Comparison of ENCODE assay signal across 1 cellular context in the genomic region with DNA sequence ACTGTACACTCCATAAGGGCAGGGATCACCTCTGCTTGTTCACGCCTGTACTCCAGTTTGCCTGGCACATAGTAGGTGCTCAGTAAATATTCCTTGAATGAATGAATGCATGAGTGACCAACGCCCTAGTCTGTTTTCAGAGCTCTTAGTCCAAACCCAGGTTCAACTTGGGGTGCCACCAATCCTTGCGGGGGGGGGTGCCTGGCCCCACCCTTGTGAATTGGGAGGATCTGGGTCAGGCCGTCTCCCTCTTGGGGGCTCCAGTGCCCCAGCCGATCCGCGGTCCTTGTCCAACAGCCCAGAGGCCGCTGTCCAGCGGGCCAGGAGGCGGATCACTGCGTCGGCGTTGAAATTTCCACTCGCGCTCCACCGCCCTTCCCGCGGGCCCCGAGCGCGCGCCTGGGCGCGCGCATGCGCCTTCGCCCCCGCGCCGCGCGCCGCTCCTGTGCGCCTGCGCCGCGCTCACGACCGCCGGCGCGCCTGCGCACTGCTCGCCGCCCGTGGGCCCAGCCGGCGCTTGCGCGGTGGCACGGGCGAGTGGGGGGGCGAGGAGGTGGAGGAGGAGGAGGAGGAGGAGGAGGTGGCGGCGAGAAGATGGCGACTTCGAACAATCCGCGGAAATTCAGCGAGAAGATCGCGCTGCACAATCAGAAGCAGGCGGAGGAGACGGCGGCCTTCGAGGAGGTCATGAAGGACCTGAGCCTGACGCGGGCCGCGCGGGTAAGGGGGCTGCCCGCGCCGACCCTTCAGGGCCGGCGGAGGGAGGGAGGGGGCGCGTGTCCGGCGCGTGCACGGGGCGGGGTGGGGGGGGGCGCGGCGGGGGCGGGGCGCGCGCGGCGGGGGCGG.
TF ChIP-seq lines count a peak whose summit lies in the region.

A gene with protein sequence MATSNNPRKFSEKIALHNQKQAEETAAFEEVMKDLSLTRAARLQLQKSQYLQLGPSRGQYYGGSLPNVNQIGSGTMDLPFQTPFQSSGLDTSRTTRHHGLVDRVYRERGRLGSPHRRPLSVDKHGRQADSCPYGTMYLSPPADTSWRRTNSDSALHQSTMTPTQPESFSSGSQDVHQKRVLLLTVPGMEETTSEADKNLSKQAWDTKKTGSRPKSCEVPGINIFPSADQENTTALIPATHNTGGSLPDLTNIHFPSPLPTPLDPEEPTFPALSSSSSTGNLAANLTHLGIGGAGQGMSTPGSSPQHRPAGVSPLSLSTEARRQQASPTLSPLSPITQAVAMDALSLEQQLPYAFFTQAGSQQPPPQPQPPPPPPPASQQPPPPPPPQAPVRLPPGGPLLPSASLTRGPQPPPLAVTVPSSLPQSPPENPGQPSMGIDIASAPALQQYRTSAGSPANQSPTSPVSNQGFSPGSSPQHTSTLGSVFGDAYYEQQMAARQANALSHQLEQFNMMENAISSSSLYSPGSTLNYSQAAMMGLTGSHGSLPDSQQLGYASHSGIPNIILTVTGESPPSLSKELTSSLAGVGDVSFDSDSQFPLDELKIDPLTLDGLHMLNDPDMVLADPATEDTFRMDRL (plus strand): TSS at position 572 of the 846 bp plus-strand sequence. CDS start 23 bp downstream, at position 595.

TF ChIP-seq in K562, 482 proteins besides CTCF, POLR2A, EP300 and RAD21 (continued from another document):
- TF ChIP-seq, protein P1, sequence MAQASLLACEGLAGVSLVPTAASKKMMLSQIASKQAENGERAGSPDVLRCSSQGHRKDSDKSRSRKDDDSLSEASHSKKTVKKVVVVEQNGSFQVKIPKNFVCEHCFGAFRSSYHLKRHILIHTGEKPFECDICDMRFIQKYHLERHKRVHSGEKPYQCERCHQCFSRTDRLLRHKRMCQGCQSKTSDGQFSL (CRISPR knock-in tag; IDR thresholded peaks at IDR 0.05) = peak; percentile 99
- TF ChIP-seq, protein P1 (tag; IDR thresholded peaks at IDR 0.05) = peak in 1 of 2 experiments; percentile 95; a peak in 2 of 4 replicates
- 0 out of 2 replicates have a peak, but pooled peaks have one; percentile 10 for TF ChIP-seq PHF21A (IDR thresholded peaks at IDR 0.05; ENCODE audit: borderline replicate concordance, low read depth)
- no peak for TF ChIP-seq BRD9 (IDR thresholded peaks at IDR 0.05; ENCODE audit: low read depth, partially characterized antibody)
- TF ChIP-seq PTTG1 (tag; IDR thresholded peaks at IDR 0.05; ENCODE audit: low read depth) = no peak
- TF ChIP-seq CHD4 (IDR thresholded peaks at IDR 0.05; ENCODE audit: insufficient read depth, insufficient replicate concordance, low read depth, low read length, poor library complexity, severe bottlenecking) = peak; percentile 71
- TF ChIP-seq, protein P2, sequence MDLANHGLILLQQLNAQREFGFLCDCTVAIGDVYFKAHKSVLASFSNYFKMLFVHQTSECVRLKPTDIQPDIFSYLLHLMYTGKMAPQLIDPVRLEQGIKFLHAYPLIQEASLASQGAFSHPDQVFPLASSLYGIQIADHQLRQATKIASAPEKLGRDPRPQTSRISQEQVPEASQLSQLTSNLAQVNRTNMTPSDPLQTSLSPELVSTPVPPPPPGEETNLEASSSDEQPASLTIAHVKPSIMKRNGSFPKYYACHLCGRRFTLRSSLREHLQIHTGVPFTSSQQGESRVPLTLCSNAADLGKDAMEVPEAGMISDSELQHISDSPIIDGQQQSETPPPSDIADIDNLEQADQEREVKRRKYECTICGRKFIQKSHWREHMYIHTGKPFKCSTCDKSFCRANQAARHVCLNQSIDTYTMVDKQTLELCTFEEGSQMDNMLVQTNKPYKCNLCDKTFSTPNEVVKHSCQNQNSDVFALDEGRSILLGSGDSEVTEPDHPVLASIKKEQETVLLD (IDR thresholded peaks at IDR 0.05) = peak; percentile 18; the same call in 1 of the 2 replicates
